In genomic region chr15:38714309-38715072, GRCh38 we compare ENCODE assay signal across 14 cellular contexts.
A peak's percentile ranks its signal among the peaks of the same experiment; 100 is the strongest.
DNase-seq lines count a peak whose midpoint lies in the region; ATAC-seq and TF ChIP-seq lines count a peak whose summit lies in the region.
"Had no signal": no experiment of that assay in that cellular context is flagged by ENCODE, and none has a peak within 500 bp of the region (broad histone marks: within the 10 kb centered on the region; RNA-seq: fewer than 3 reads in every experiment).

No MANE protein-coding gene starts in this region.

- CTCF ChIA-PET in AG04449 (lab: Yijun Ruan, JAX), result interaction anchor here (0.6 to 4.1 kb wide), 11 partner anchors 8 to 584 kb away, joined by 3 to 27 read pairs (median 4); no protein-coding TSS in a partner anchor
- CTCF ChIA-PET in A673 (lab: Charles Lee), result interaction anchor here (0.6 kb wide), 1 partner anchor 1041 kb away, joined by 5 read pairs; no protein-coding TSS in a partner anchor

- POLR2A ChIA-PET in AG04449 (lab: Yijun Ruan, JAX), result interaction anchor here (0.6 to 2.3 kb wide), 13 partner anchors 32 to 1068 kb away, joined by 3 to 13 read pairs (median 3); partner anchors contain the start of gene THBS1
- POLR2A ChIA-PET in A673 (lab: Charles Lee; ENCODE audit: low non-redundant PET), result no interaction called here

- ATAC-seq in left lung (peak; percentile 66), HG03045 (IDR thresholded peaks at IDR 0.05; ENCODE audit: unreplicated experiment) (no peak), GM21381 (IDR thresholded peaks at IDR 0.05; ENCODE audit: unreplicated experiment) (no peak)
- ATAC-seq: A549 had no signal

- H3K4me1 ChIP-seq in left lung (no peaks in the 10 kb centered on the region), A673 (ENCODE audit: insufficient read depth, low read length, poor library complexity, severe bottlenecking) (no peaks in the 10 kb centered on the region)
- H3K4me1 ChIP-seq: parathyroid adenoma, upper lobe of left lung had no signal

- H3K4me3 ChIP-seq in AG04449 (ENCODE audit: low read depth, low read length), result no peak overlapping the region
- no peak overlapping the region for H3K4me3 ChIP-seq in MG63
- H3K4me3 ChIP-seq in cardiac fibroblast (replicated peaks in 1 of 2; ENCODE audit: low read depth in 2 of 2, low read length in 2 of 2), result no peak overlapping the region
- no peak overlapping the region for H3K4me3 ChIP-seq in left lung
- H3K4me3 ChIP-seq in A673 (ENCODE audit: low read depth, low read length, poor library complexity, severe bottlenecking), result no peak overlapping the region
- H3K4me3 ChIP-seq: A549, upper lobe of left lung had no signal

- H3K27me3 ChIP-seq in MG63 (no peaks in the 10 kb centered on the region), left lung (no peaks in the 10 kb centered on the region), A673 (replicated peaks; ENCODE audit: insufficient read depth, low read depth, low read length, poor library complexity) (peaks cover 9% of the 10 kb centered on the region)
- H3K27me3 ChIP-seq: upper lobe of left lung had no signal

- intact Hi-C loops in left lung (cut with DNase I) (no loop called here), A673 (cut with micrococcal nuclease; ENCODE audit: unreplicated experiment) (no loop called here)

- no peak for TF ChIP-seq CTCF in AG04449 (IDR thresholded peaks at IDR 0.05; ENCODE audit: insufficient read depth, low read length, missing control alignments)
- no peak for TF ChIP-seq CTCF in cardiac fibroblast (IDR thresholded peaks at IDR 0.05; ENCODE audit: low read depth, low read length)
- no peak for TF ChIP-seq CTCF in left lung (IDR thresholded peaks at IDR 0.05)
- no peak for TF ChIP-seq CTCF in A673 (conservative IDR thresholded peaks at IDR 0.05; ENCODE audit: low read depth, low read length)

- no TSS peak for BruUV-seq in A673 (replicated peaks; lab: Mats Ljungman, UMichigan)

- DNase-seq in AG04449 (ENCODE audit: low read depth, low spot score) (peak; percentile 99), MG63 (peak; percentile 70), cardiac fibroblast (ENCODE audit: low read depth in 2 of 2) (peak; percentile 43 to 87), left lung (peak in 1 of 2 donors; percentile 44), A673 (ENCODE audit: low spot score) (no peak)
- DNase-seq in activated CD4-positive, alpha-beta T cell treated with anti-CD3 and anti-CD28 coated beads, Interleukin-2, amount 50 U/mL, for 48 hours, result no peak
- DNase-seq: activated CD4-positive, alpha-beta memory T cell treated with anti-CD3 and anti-CD28 coated beads, Interleukin-2, amount 10 ng/mL, durations not matched to agents 7 days and 5 days; left cardiac atrium; SW 1271; upper lobe of left lung had no signal

- H3K27ac ChIP-seq in left lung (peak overlapping the region in 1 of 2 donors; percentile 15), A673 (ENCODE audit: low read depth, low read length, poor library complexity, severe bottlenecking) (no peak overlapping the region)
- H3K27ac ChIP-seq: parathyroid adenoma, upper lobe of left lung had no signal

- H3K36me3 ChIP-seq in MG63 (no peaks in the 10 kb centered on the region), left lung (no peaks in the 10 kb centered on the region), A673 (ENCODE audit: insufficient read depth, low read length, poor library complexity, severe bottlenecking) (no peaks in the 10 kb centered on the region)
- H3K36me3 ChIP-seq: upper lobe of left lung had no signal

- H3K9me3 ChIP-seq in MG63, result no peaks in the 10 kb centered on the region; the same call in none of the 2 replicates
- H3K9me3 ChIP-seq in left lung, result no peaks in the 10 kb centered on the region
- no peaks in the 10 kb centered on the region for H3K9me3 ChIP-seq in A673 (ENCODE audit: low read depth, low read length, poor library complexity, severe bottlenecking)
- H3K9me3 ChIP-seq: A549, upper lobe of left lung had no signal

Comparison
In these comparisons a context has a peak if more than half of its experiments do, and no peak if none do; other contexts are left out.
1. DNase-seq: peak in AG04449 (single experiment), MG63 (single experiment) and cardiac fibroblast (2 of 2); none in A673 (single experiment) and activated CD4-positive, alpha-beta T cell treated with anti-CD3 and anti-CD28 coated beads, Interleukin-2, amount 50 U/mL, for 48 hours (0 of 2).